Comparison of ENCODE assay signal across 1 cellular context in genomic region chr11:120385110-120385509, GRCh38.
TF ChIP-seq lines count a peak whose summit lies in the region.

No MANE protein-coding gene starts in this region.

TF ChIP-seq in WTC11, 78 proteins besides CTCF, POLR2A, EP300 and RAD21 (continued from another document):
- TF ChIP-seq FOXJ3 (CRISPR knock-in tag; IDR thresholded peaks at IDR 0.05; ENCODE audit: borderline replicate concordance) (no peak), ZNF512 (CRISPR knock-in tag; IDR thresholded peaks at IDR 0.05; ENCODE audit: borderline replicate concordance) (no peak), CBFB (CRISPR knock-in tag; IDR thresholded peaks at IDR 0.05; ENCODE audit: low read depth) (no peak), ZNF425 (CRISPR knock-in tag; conservative IDR thresholded peaks at IDR 0.05) (no peak), ERG (CRISPR knock-in tag; IDR thresholded peaks at IDR 0.05) (no peak), CDX4 (CRISPR knock-in tag; IDR thresholded peaks at IDR 0.05; ENCODE audit: borderline replicate concordance) (no peak), ZNF219 (CRISPR knock-in tag; IDR thresholded peaks at IDR 0.05; ENCODE audit: borderline replicate concordance) (no peak), KAT7 (CRISPR knock-in tag; IDR thresholded peaks at IDR 0.05; ENCODE audit: borderline replicate concordance) (no peak), ZBTB21 (CRISPR knock-in tag; IDR thresholded peaks at IDR 0.05; ENCODE audit: borderline replicate concordance) (no peak), ETV6 (CRISPR knock-in tag; IDR thresholded peaks at IDR 0.05) (no peak), ZNF416 (CRISPR knock-in tag; IDR thresholded peaks at IDR 0.05) (no peak), ZNF423 (CRISPR knock-in tag; IDR thresholded peaks at IDR 0.05) (no peak), NR3C1 (CRISPR knock-in tag; conservative IDR thresholded peaks at IDR 0.05; ENCODE audit: low read depth) (no peak), ZNF121 (CRISPR knock-in tag; IDR thresholded peaks at IDR 0.05) (no peak)
